24 cellular contexts compared by ENCODE assay signal in the genomic region with DNA sequence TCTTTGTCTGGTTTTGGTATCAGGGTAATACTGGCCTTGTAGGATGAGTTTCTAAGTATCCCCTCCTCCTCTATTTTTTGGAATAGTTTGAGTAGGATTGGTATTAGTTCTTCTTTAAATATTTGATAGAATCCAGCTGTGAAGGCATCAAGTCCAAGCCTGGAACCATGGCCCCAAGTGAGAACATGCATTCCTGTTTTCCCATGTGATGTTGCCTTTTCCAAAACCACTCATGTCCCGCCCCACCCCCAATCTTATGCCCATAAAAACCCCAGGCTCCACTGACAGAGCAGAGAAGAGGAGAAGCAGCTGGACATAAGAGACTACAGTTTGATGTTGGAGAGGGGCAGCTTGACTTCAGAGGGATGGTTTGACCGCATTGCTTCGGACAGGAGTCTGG.
DNase-seq lines count a peak whose midpoint lies in the region; ATAC-seq and TF ChIP-seq lines count a peak whose summit lies in the region.
"Had no signal": no experiment of that assay in that cellular context is flagged by ENCODE, and none has a peak within 500 bp of the region (broad histone marks: within the 10 kb centered on the region; RNA-seq: fewer than 3 reads in every experiment).

No MANE protein-coding gene starts in this region.

- H3K27ac Mint-ChIP-seq in GM23338 = no peak overlapping the region
- H3K27ac Mint-ChIP-seq: CD14-positive monocyte; CD4-positive, alpha-beta memory T cell; CD4-positive, CD25-positive, alpha-beta regulatory T cell; CD8-positive, alpha-beta memory T cell had no signal

- H3K27me3 Mint-ChIP-seq in GM23338 (ENCODE audit: insufficient read depth, low read depth, poor library complexity) = peaks cover 2% of the 10 kb centered on the region

- peaks cover 8% of the 10 kb centered on the region; the same call in 1 of the 3 replicates for H3K36me3 Mint-ChIP-seq in GM23338 (ENCODE audit: low read depth)
- H3K36me3 Mint-ChIP-seq: CD14-positive monocyte; CD4-positive, alpha-beta memory T cell; CD8-positive, alpha-beta memory T cell had no signal

- H3K27ac ChIP-seq in GM23338 (ENCODE audit: low read depth) (no peak overlapping the region), RWPE1 (no peak overlapping the region)
- H3K27ac ChIP-seq: 22Rv1, A549, BLaER1 had no signal

- no peak overlapping the region for H3K4me2 ChIP-seq in GM23338
- H3K4me2 ChIP-seq: A549, BLaER1 had no signal

- peak; percentile 23 for DNase-seq in AG10803 (ENCODE audit: low read depth)
- DNase-seq in GM23338 (ENCODE audit: low spot score) = no peak
- peak; percentile 59 for DNase-seq in fibroblast of peridontal ligament (ENCODE audit: extremely low read depth)
- peak; percentile 32 for DNase-seq in fibroblast of villous mesenchyme (ENCODE audit: low read depth)
- no peak for DNase-seq in RWPE1 (ENCODE audit: low spot score)
- no peak for DNase-seq in NCI-H146 (lab: John Stamatoyannopoulos, UW)
- DNase-seq in stimulated activated CD4-positive, alpha-beta T cell treated with anti-CD3 and anti-CD28 coated beads, Interleukin-4, amount 100 ng/mL, for 1 hour = no peak
- DNase-seq: BE2C; C1 segment of cervical spinal cord; CD4-positive, alpha-beta memory T cell; CD4-positive, CD25-positive, alpha-beta regulatory T cell; CD8-positive, alpha-beta memory T cell; COR-L47; DMS 273 treated with DMSO at 0.1 percent for 48 hours; DMS153; DMS53; DMS79; DND-41; GF-D8 had no signal

- H3K9me2 ChIP-seq in GM23338 (ENCODE audit: insufficient read depth) = no peaks in the 10 kb centered on the region; the same call in 1 of the 2 replicates

- ATAC-seq in GM23338 = no peak
- no peak for ATAC-seq in HG02759 (IDR thresholded peaks at IDR 0.05; ENCODE audit: unreplicated experiment)
- ATAC-seq: A549 had no signal

- no peaks in the 10 kb centered on the region for H3F3A ChIP-seq in GM23338 (replicated peaks; ENCODE audit: low read depth)

- no peaks in the 10 kb centered on the region for H3K27me3 ChIP-seq in GM23338 (ENCODE audit: insufficient read depth)
- H3K27me3 ChIP-seq: BE2C, BLaER1 had no signal

- CTCF ChIA-PET in RWPE1 (lab: Yijun Ruan, JAX) = no interaction called here

- H3K4me3 ChIP-seq in AG10803 (ENCODE audit: low read length) = no peak overlapping the region
- H3K4me3 ChIP-seq in GM23338 = no peak overlapping the region
- no peak overlapping the region for H3K4me3 ChIP-seq in fibroblast of villous mesenchyme (ENCODE audit: low read depth, low read length)
- H3K4me3 ChIP-seq: A549, BLaER1 had no signal

- peaks cover 12% of the 10 kb centered on the region; the same call in 2 of the 3 replicates for H3K9me3 Mint-ChIP-seq in GM23338

- no peaks in the 10 kb centered on the region for H4K20me1 ChIP-seq in GM23338 (replicated peaks; ENCODE audit: insufficient read depth)
- H4K20me1 ChIP-seq: BLaER1 had no signal

- H3K4me1 Mint-ChIP-seq in GM23338 = peaks cover 9% of the 10 kb centered on the region; the same call in 1 of the 3 replicates
- H3K4me1 Mint-ChIP-seq: CD14-positive monocyte; CD4-positive, alpha-beta memory T cell; CD4-positive, CD25-positive, alpha-beta regulatory T cell; CD8-positive, alpha-beta memory T cell had no signal

- H3K36me3 ChIP-seq in GM23338 (ENCODE audit: insufficient read depth) = no peaks in the 10 kb centered on the region
- H3K36me3 ChIP-seq: BE2C, BLaER1 had no signal

- TF ChIP-seq CTCF in AG10803 (conservative IDR thresholded peaks at IDR 0.05; ENCODE audit: low read length) = no peak
- TF ChIP-seq CTCF in GM23338 (conservative IDR thresholded peaks at IDR 0.05; ENCODE audit: low read depth in 2 of 2) = no peak
- no peak for TF ChIP-seq CTCF in fibroblast of villous mesenchyme (IDR thresholded peaks at IDR 0.05; ENCODE audit: insufficient read depth, low read depth, low read length)
- TF ChIP-seq CTCF in RWPE1 (conservative IDR thresholded peaks at IDR 0.05; ENCODE audit: low read depth) = no peak

- POLR2A ChIA-PET in RWPE1 (lab: Yijun Ruan, JAX; ENCODE audit: low non-redundant PET) = no interaction called here

- 0 out of 2 replicates have a peak, but pooled peaks cover 5% of the 10 kb centered on the region for H3K4me1 ChIP-seq in GM23338 (ENCODE audit: insufficient read depth)
- H3K4me1 ChIP-seq: BE2C, BLaER1 had no signal

- no peak overlapping the region for H3K4me3 Mint-ChIP-seq in GM23338
- H3K4me3 Mint-ChIP-seq: CD14-positive monocyte; CD4-positive, alpha-beta memory T cell; CD4-positive, CD25-positive, alpha-beta regulatory T cell; CD8-positive, alpha-beta memory T cell had no signal

- H3K79me2 ChIP-seq in GM23338 (replicated peaks; ENCODE audit: insufficient read depth) = no peaks in the 10 kb centered on the region

- H2AFZ ChIP-seq in GM23338 = peak overlapping the region; percentile 69; the same call in 1 of the 2 replicates

TF ChIP-seq in GM23338, 12 proteins besides CTCF, POLR2A, EP300 and RAD21 (continues in another document):
- TF ChIP-seq STAT1 (IDR thresholded peaks at IDR 0.05; ENCODE audit: unreplicated experiment) (no peak), EZH2phosphoT487 (IDR thresholded peaks at IDR 0.05; ENCODE audit: unreplicated experiment) (no peak), CREB1 (CRISPR knock-in tag; IDR thresholded peaks at IDR 0.05; ENCODE audit: low read depth) (no peak), NANOG (IDR thresholded peaks at IDR 0.05; ENCODE audit: borderline replicate concordance) (no peak), EZH2 (IDR thresholded peaks at IDR 0.05; ENCODE audit: low read depth, unreplicated experiment) (no peak), POLR2AphosphoS5 (IDR thresholded peaks at IDR 0.05; ENCODE audit: low read depth) (no peak), ZNF114 (CRISPR knock-in tag; IDR thresholded peaks at IDR 0.05) (no peak), JUNB (IDR thresholded peaks at IDR 0.05; ENCODE audit: unreplicated experiment) (no peak), ZNF331 (CRISPR knock-in tag; IDR thresholded peaks at IDR 0.05; ENCODE audit: low read depth) (no peak)
- TF ChIP-seq, protein P1, sequence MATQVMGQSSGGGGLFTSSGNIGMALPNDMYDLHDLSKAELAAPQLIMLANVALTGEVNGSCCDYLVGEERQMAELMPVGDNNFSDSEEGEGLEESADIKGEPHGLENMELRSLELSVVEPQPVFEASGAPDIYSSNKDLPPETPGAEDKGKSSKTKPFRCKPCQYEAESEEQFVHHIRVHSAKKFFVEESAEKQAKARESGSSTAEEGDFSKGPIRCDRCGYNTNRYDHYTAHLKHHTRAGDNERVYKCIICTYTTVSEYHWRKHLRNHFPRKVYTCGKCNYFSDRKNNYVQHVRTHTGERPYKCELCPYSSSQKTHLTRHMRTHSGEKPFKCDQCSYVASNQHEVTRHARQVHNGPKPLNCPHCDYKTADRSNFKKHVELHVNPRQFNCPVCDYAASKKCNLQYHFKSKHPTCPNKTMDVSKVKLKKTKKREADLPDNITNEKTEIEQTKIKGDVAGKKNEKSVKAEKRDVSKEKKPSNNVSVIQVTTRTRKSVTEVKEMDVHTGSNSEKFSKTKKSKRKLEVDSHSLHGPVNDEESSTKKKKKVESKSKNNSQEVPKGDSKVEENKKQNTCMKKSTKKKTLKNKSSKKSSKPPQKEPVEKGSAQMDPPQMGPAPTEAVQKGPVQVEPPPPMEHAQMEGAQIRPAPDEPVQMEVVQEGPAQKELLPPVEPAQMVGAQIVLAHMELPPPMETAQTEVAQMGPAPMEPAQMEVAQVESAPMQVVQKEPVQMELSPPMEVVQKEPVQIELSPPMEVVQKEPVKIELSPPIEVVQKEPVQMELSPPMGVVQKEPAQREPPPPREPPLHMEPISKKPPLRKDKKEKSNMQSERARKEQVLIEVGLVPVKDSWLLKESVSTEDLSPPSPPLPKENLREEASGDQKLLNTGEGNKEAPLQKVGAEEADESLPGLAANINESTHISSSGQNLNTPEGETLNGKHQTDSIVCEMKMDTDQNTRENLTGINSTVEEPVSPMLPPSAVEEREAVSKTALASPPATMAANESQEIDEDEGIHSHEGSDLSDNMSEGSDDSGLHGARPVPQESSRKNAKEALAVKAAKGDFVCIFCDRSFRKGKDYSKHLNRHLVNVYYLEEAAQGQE (IDR thresholded peaks at IDR 0.05; ENCODE audit: unreplicated experiment) = no peak

Comparison
In these comparisons a context has a peak if more than half of its experiments do, and no peak if none do; other contexts are left out.
1. DNase-seq: peak in AG10803 (single experiment), fibroblast of peridontal ligament (single experiment) and fibroblast of villous mesenchyme (single experiment); none in GM23338 (single experiment), RWPE1 (single experiment), NCI-H146 (single experiment) and stimulated activated CD4-positive, alpha-beta T cell treated with anti-CD3 and anti-CD28 coated beads, Interleukin-4, amount 100 ng/mL, for 1 hour (single experiment).